In the genomic region with DNA sequence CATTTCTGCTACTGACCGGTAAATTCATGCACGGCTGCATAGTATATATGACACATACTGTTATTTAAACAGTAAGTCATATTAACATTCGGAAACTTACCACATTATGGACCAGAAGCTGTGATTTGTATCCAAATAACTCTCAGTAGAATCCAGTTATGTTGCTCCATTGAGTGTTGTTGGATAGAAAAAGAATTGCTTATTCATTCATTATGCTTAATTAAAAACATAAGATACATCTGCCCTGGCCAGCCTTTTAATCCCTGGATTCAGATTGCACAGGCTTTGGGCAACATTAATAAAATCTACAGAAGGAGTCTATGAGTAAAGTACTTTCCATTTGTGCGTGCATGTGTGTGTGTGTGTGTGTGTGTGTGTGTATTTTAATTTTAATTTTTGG, we compare ENCODE assay signal across 22 cellular contexts.
"Had no signal": no experiment of that assay in that cellular context is flagged by ENCODE, and none has a peak within 500 bp of the region (broad histone marks: within the 10 kb centered on the region; RNA-seq: fewer than 3 reads in every experiment).

No MANE protein-coding gene starts in this region.

- H3K9me3 ChIP-seq: gastroesophageal sphincter, heart right ventricle, left lung, mucosa of descending colon, prostate gland, right atrium auricular region, thoracic aorta, tibial nerve, upper lobe of left lung had no signal

- H3K4me3 ChIP-seq: gastroesophageal sphincter, heart right ventricle, left lung, mucosa of descending colon, prostate gland, right atrium auricular region, thoracic aorta, tibial nerve, upper lobe of left lung had no signal

- ATAC-seq: esophagus mucosa; foreskin keratinocyte; gastroesophageal sphincter; heart right ventricle; left cardiac atrium; left lung; mucosa of descending colon; natural killer cell treated with Interleukin-12 subunit alpha and Interleukin-12 subunit beta and Interleukin-15 and Interleukin-18, amount 100 ng/mL, for 72 hours; sciatic nerve; stimulated activated naive B cell treated with anti-CD40 and anti-IgM and Interleukin-4, amounts not matched to agents 10 μg/mL and 1 μg/mL and 100 μg/mL, for 72 hours had no signal

- H3K4me1 ChIP-seq: foreskin keratinocyte, gastroesophageal sphincter, heart right ventricle, left lung, prostate gland, right atrium auricular region, tibial nerve, upper lobe of left lung had no signal

- DNase-seq: cortex of kidney; effector CD4-positive, alpha-beta T cell; foreskin keratinocyte; heart right ventricle; hippocampal formation; left cardiac atrium; left lung; mesenchymal stem cell; mucosa of descending colon; naive B cell; stimulated activated CD4-positive, alpha-beta T cell treated with anti-CD3 and anti-CD28 coated beads, Interleukin-15, amount 100 ng/mL, for 24 hours; stimulated activated CD4-positive, alpha-beta T cell treated with anti-CD3 and anti-CD28 coated beads, Interleukin-2, amount 100 ng/mL, for 48 hours; stimulated activated naive B cell treated with anti-CD40 and anti-IgM and Interleukin-4, amounts not matched to agents 10 μg/mL and 1 μg/mL and 100 μg/mL, for 72 hours; upper lobe of left lung had no signal

- H3K36me3 ChIP-seq: gastroesophageal sphincter, heart right ventricle, left lung, prostate gland, right atrium auricular region, thoracic aorta, tibial nerve, upper lobe of left lung had no signal

- H3K27me3 ChIP-seq: foreskin keratinocyte, gastroesophageal sphincter, heart right ventricle, left lung, right atrium auricular region, tibial nerve, upper lobe of left lung had no signal

- H3K27ac ChIP-seq: foreskin keratinocyte, gastroesophageal sphincter, heart right ventricle, left lung, prostate gland, right atrium auricular region, thoracic aorta, tibial nerve, upper lobe of left lung had no signal
